11 cellular contexts compared by ENCODE assay signal in genomic region chr22:27435839-27436581, GRCh38.
DNase-seq lines count a peak whose midpoint lies in the region; ATAC-seq and TF ChIP-seq lines count a peak whose summit lies in the region.
"Had no signal": no experiment of that assay in that cellular context is flagged by ENCODE, and none has a peak within 500 bp of the region (broad histone marks: within the 10 kb centered on the region; RNA-seq: fewer than 3 reads in every experiment).

No MANE protein-coding gene starts in this region.

- no peak overlapping the region for H3K27ac ChIP-seq in H9 (ENCODE audit: insufficient read length, low read depth, low read length)
- H3K27ac ChIP-seq in heart left ventricle: peak overlapping the region in 11 of 12 donors; percentile 20 to 87 (median 65)
- H3K27ac ChIP-seq in coronary artery: peak overlapping the region in 1 of 2 donors; percentile 72

- H2AK5ac ChIP-seq in H9 (ENCODE audit: insufficient read length, low read length): no peak overlapping the region

- in situ Hi-C loops in astrocyte of the spinal cord (cut with HindIII; ENCODE audit: low sequenced_read_pairs): no loop called here

- H3K18ac ChIP-seq in H9 (ENCODE audit: insufficient read length, low read depth, low read length): no peak overlapping the region

- no peak overlapping the region for H4K5ac ChIP-seq in H9 (ENCODE audit: insufficient read length, low read depth, low read length)

- ATAC-seq in heart left ventricle (peak; percentile 75 to 90 (median 84)), HG02759 (IDR thresholded peaks at IDR 0.05; ENCODE audit: unreplicated experiment) (no peak)
- ATAC-seq: left lobe of liver had no signal

- no peak overlapping the region for H2AFZ ChIP-seq in H9 (ENCODE audit: low read length)

- H3K27ac Mint-ChIP-seq in H9 (peak overlapping the region in 2 of 3 experiments; percentile 4 to 45; a peak in 1 of 7 replicates), CD14-positive monocyte (no peak overlapping the region)

- H3K36me3 Mint-ChIP-seq in H9 (ENCODE audit: insufficient read depth in 1 of 3, low read depth in 3 of 3) (peaks cover 0 to 12% (median 3%) of the 10 kb centered on the region in 3 experiments; a peak in 4 of 7 replicates), CD14-positive monocyte (no peaks in the 10 kb centered on the region)

- H4K8ac ChIP-seq in H9 (replicated peaks; ENCODE audit: insufficient read length, low read depth, low read length): no peak overlapping the region

- no peak overlapping the region for H4K91ac ChIP-seq in H9 (ENCODE audit: insufficient read length, low read depth, low read length)

- H3K4me1 ChIP-seq in H9 (ENCODE audit: insufficient read depth, low read length) (no peaks in the 10 kb centered on the region; the same call in 1 of the 2 replicates), heart left ventricle (peaks cover 0 to 36% (median 10%) of the 10 kb centered on the region in 12 donors)

- H3K4me1 Mint-ChIP-seq in H9 (peaks cover 30 to 51% of the 10 kb centered on the region in 2 experiments), CD14-positive monocyte (peaks cover 10% of the 10 kb centered on the region)

- H2BK12ac ChIP-seq in H9 (ENCODE audit: insufficient read length, low read depth, low read length): no peak overlapping the region

- H3K4me3 Mint-ChIP-seq in H9: no peak overlapping the region
- no peak overlapping the region for H3K4me3 Mint-ChIP-seq in CD14-positive monocyte

- no peak overlapping the region for H2BK5ac ChIP-seq in H9 (ENCODE audit: insufficient read length, low read length)

- intact Hi-C loops in heart left ventricle (cut with DNase I): loop anchor here in 1 of 10 donors (10.0 kb wide), 1 partner anchor 79 kb away; no protein-coding TSS in a partner anchor
- intact Hi-C loops in CD14-positive monocyte (cut with micrococcal nuclease): no loop called here

- no peaks in the 10 kb centered on the region for H3K9me3 ChIP-seq in H9 (ENCODE audit: control insufficient read depth, low read depth, low read length)
- H3K9me3 ChIP-seq in heart left ventricle: peaks cover 0 to 14% (median 8%) of the 10 kb centered on the region in 12 donors

- H2BK120ac ChIP-seq in H9 (ENCODE audit: low read depth, low read length, poor library complexity, severe bottlenecking): no peak overlapping the region

- no CpG with 5 or more reads among the region's 19 CpGs for WGBS in H9 (ENCODE audit: extremely low coverage, insufficient read length, low lambda C conversion rate)
- WGBS in heart left ventricle, 4 donors: 27 to 47% (median 34%) methylated on average over 18 to 19 of the region's 19 CpGs

- DNase-seq in H9: no peak
- peak; percentile 32 for DNase-seq in astrocyte of the spinal cord (ENCODE audit: low read depth, low spot score)
- DNase-seq in heart left ventricle: peak; percentile 70 to 85 (median 83)
- DNase-seq in retina: peak; percentile 86
- DNase-seq in CD14-positive monocyte (ENCODE audit: low spot score): no peak
- DNase-seq in T-helper 9 cell: no peak
- no peak for DNase-seq in coronary artery (ENCODE audit: low spot score)
- DNase-seq: activated T-cell treated with anti-CD3 and anti-CD28 coated beads for 4 hours, NCI-H2227 treated with DMSO at 0.1 percent for 48 hours had no signal

- H3K9me3 Mint-ChIP-seq in H9 (peaks cover 13 to 14% of the 10 kb centered on the region in 2 experiments), CD14-positive monocyte (peaks cover 0 to 10% (median 5%) of the 10 kb centered on the region in 7 donors)

- H3T11ph ChIP-seq in H9 (ENCODE audit: low read length): no peak overlapping the region

- no peaks in the 10 kb centered on the region for H3K23me2 ChIP-seq in H9 (ENCODE audit: insufficient read length, low read depth, low read length, poor library complexity, severe bottlenecking)

- no peaks in the 10 kb centered on the region for H3K79me1 ChIP-seq in H9 (ENCODE audit: insufficient read depth, low read depth, low read length, poor library complexity, severe bottlenecking)

- H3K36me3 ChIP-seq in heart left ventricle: no peaks in the 10 kb centered on the region

- H2BK15ac ChIP-seq in H9 (ENCODE audit: low read depth, low read length): no peak overlapping the region

- H3K9ac ChIP-seq in H9 (ENCODE audit: extremely low read depth, insufficient read length, low read length): no peak overlapping the region

- H3K27me3 Mint-ChIP-seq in H9 (ENCODE audit: low read depth) (peaks cover 8% of the 10 kb centered on the region), CD14-positive monocyte (ENCODE audit: low read depth in 3 of 3) (peaks cover 1 to 18% (median 8%) of the 10 kb centered on the region in 3 donors)

- peaks cover 7% of the 10 kb centered on the region for H4K20me1 ChIP-seq in H9 (ENCODE audit: control insufficient read depth, insufficient read depth, insufficient read length)

- H3K14ac ChIP-seq in H9 (ENCODE audit: insufficient read depth, low read length): no peak overlapping the region; the same call in 1 of the 2 replicates

- no peak overlapping the region for H3K4me2 ChIP-seq in H9 (ENCODE audit: insufficient read depth, insufficient read length, low read length)

- H3K27me3 ChIP-seq in H9 (ENCODE audit: insufficient read depth, low read length): no peaks in the 10 kb centered on the region
- H3K27me3 ChIP-seq in heart left ventricle: peaks cover 0 to 30% (median 0%) of the 10 kb centered on the region in 9 donors

- no peak for TF ChIP-seq CTCF in H9 (conservative IDR thresholded peaks at IDR 0.05)
- no peak for TF ChIP-seq CTCF in astrocyte of the spinal cord (IDR thresholded peaks at IDR 0.05; ENCODE audit: low read depth, low read length)
- no peak for TF ChIP-seq CTCF in heart left ventricle (IDR thresholded peaks at IDR 0.05)
- TF ChIP-seq CTCF in CD14-positive monocyte (IDR thresholded peaks at IDR 0.05): no peak
- TF ChIP-seq CTCF in coronary artery (IDR thresholded peaks at IDR 0.05): no peak

- H3K4me3 ChIP-seq in astrocyte of the spinal cord (ENCODE audit: low read depth, low read length): no peak overlapping the region
- no peak overlapping the region for H3K4me3 ChIP-seq in heart left ventricle
- no peak overlapping the region for H3K4me3 ChIP-seq in coronary artery

- no peak overlapping the region for H2BK20ac ChIP-seq in H9 (ENCODE audit: low read depth, low read length, poor library complexity, severe bottlenecking)

- no peaks in the 10 kb centered on the region for H3K79me2 ChIP-seq in H9 (ENCODE audit: insufficient read depth, low read length)

- H3K4ac ChIP-seq in H9 (ENCODE audit: low read depth, low read length): no peak overlapping the region

- no peak for TF ChIP-seq POLR2A in heart left ventricle (IDR thresholded peaks at IDR 0.05)

- H3K23ac ChIP-seq in H9 (ENCODE audit: insufficient read length, low read depth, low read length): no peak overlapping the region

- no peak overlapping the region for H3K56ac ChIP-seq in H9 (ENCODE audit: insufficient read length, low read depth, low read length)

Comparison
In these comparisons a context has a peak if more than half of its experiments do, and no peak if none do; other contexts are left out.
1. DNase-seq: peak in astrocyte of the spinal cord (single experiment), heart left ventricle (5 of 5) and retina (single experiment); none in H9 (single experiment), CD14-positive monocyte (single experiment), T-helper 9 cell (single experiment) and coronary artery (single experiment).
2. H3K27ac Mint-ChIP-seq: peak in H9 (2 of 3); none in CD14-positive monocyte (0 of 7).